Comparison of ENCODE assay signal across 9 cellular contexts in genomic region chr16:57609541-57610401, GRCh38. TPM values are rescaled to one million over a fixed set of nuclear protein-coding genes. Genes with fewer than 3 reads are reported as not detected.
DNase-seq lines count a peak whose midpoint lies in the region; ATAC-seq, FAIRE-seq and TF ChIP-seq lines count a peak whose summit lies in the region.
"Had no signal": no experiment of that assay in that cellular context is flagged by ENCODE, and none has a peak within 500 bp of the region (broad histone marks: within the 10 kb centered on the region; RNA-seq: fewer than 3 reads in every experiment).

No MANE protein-coding gene starts in this region.

- H3K4me1 ChIP-seq in Karpas-422 (ENCODE audit: low read length) (no peaks in the 10 kb centered on the region), gastrocnemius medialis (peaks cover 0 to 5% of the 10 kb centered on the region in 2 donors)

- no peak overlapping the region for H3K27ac ChIP-seq in Karpas-422 (ENCODE audit: low read length)
- H3K27ac ChIP-seq in gastrocnemius medialis = no peak overlapping the region

- no peak overlapping the region for H2AFZ ChIP-seq in Karpas-422 (ENCODE audit: low read length)

- no peaks in the 10 kb centered on the region for H3K9me2 ChIP-seq in Karpas-422 (replicated peaks; ENCODE audit: insufficient read depth, low read length)

- H4K20me1 ChIP-seq in Karpas-422 (ENCODE audit: insufficient read depth, low read depth, low read length) = no peaks in the 10 kb centered on the region

- H3K36me3 ChIP-seq in Karpas-422 (ENCODE audit: insufficient read depth, low read length) (no peaks in the 10 kb centered on the region), gastrocnemius medialis (no peaks in the 10 kb centered on the region)

- in situ Hi-C loops in gastrocnemius medialis (cut with MboI; ENCODE audit: low sequenced_read_pairs in 4 of 4) = no loop called here

- H3K4me1 Mint-ChIP-seq in activated T-helper 1 cell treated with anti-CD3 and anti-CD28 coated beads, Interleukin-12 subunit alpha, Interleukin-12 subunit beta, Interleukin-2, Interleukin-4 antibody, amounts not matched to agents 30 ng/mL and 10 ng/mL and 1 ng/mL, durations not matched to agents 14 hours and 24 hours and 36 hours (ENCODE audit: low read depth) = peaks cover 68% of the 10 kb centered on the region

- peak; percentile 97 for ATAC-seq in GM21529 (IDR thresholded peaks at IDR 0.05; ENCODE audit: unreplicated experiment)
- ATAC-seq in gastrocnemius medialis = no peak
- no peak for ATAC-seq in sciatic nerve

- H3K9me3 ChIP-seq in Karpas-422 (ENCODE audit: low read length) (no peaks in the 10 kb centered on the region), gastrocnemius medialis (no peaks in the 10 kb centered on the region)

- H3K36me3 Mint-ChIP-seq in activated T-helper 1 cell treated with anti-CD3 and anti-CD28 coated beads, Interleukin-12 subunit alpha, Interleukin-12 subunit beta, Interleukin-2, Interleukin-4 antibody, amounts not matched to agents 30 ng/mL and 10 ng/mL and 1 ng/mL, durations not matched to agents 14 hours and 24 hours and 36 hours (ENCODE audit: low read depth) = peaks cover 2% of the 10 kb centered on the region

- peak; percentile 92 for FAIRE-seq in GM12891 (lab: Jason Lieb, UNC)

- H3K27ac Mint-ChIP-seq in activated T-helper 1 cell treated with anti-CD3 and anti-CD28 coated beads, Interleukin-12 subunit alpha, Interleukin-12 subunit beta, Interleukin-2, Interleukin-4 antibody, amounts not matched to agents 30 ng/mL and 10 ng/mL and 1 ng/mL, durations not matched to agents 14 hours and 24 hours and 36 hours = peak overlapping the region; percentile 99

- H3K9ac ChIP-seq in Karpas-422 (ENCODE audit: low read length) = no peak overlapping the region

- no peaks in the 10 kb centered on the region for H3K79me2 ChIP-seq in Karpas-422 (ENCODE audit: low read length)

- no peak for TF ChIP-seq CTCF in gastrocnemius medialis (IDR thresholded peaks at IDR 0.05 in 4 of 5, conservative IDR thresholded peaks at IDR 0.05 in 1 of 5)

- DNase-seq in GM12891 (ENCODE audit: insufficient read length, low spot score) (peak; percentile 71), Karpas-422 (peak; percentile 47), islet precursor cell (peak; percentile 38), gastrocnemius medialis (no peak), sciatic nerve (ENCODE audit: low spot score) (no peak)
- DNase-seq in activated T-helper 1 cell treated with anti-CD3 and anti-CD28 coated beads, Interleukin-12 subunit alpha, Interleukin-12 subunit beta, Interleukin-2, Interleukin-4 antibody, amounts not matched to agents 30 ng/mL and 10 ng/mL and 1 ng/mL, durations not matched to agents 14 hours and 24 hours and 36 hours (ENCODE audit: low spot score) = peak; percentile 74
- peak; percentile 66 to 85 for DNase-seq in stimulated activated CD8-positive, alpha-beta memory T cell treated with anti-CD3 and anti-CD28 coated beads, Interleukin-7, amount 100 ng/mL, for 48 hours (ENCODE audit: extremely low read depth in 1 of 2, low read depth in 1 of 2)

- H3K4me3 Mint-ChIP-seq in activated T-helper 1 cell treated with anti-CD3 and anti-CD28 coated beads, Interleukin-12 subunit alpha, Interleukin-12 subunit beta, Interleukin-2, Interleukin-4 antibody, amounts not matched to agents 30 ng/mL and 10 ng/mL and 1 ng/mL, durations not matched to agents 14 hours and 24 hours and 36 hours = peak overlapping the region; percentile 69

- no peak overlapping the region for H3K4me2 ChIP-seq in Karpas-422 (ENCODE audit: low read depth, low read length, poor library complexity, severe bottlenecking)

- H3K9me3 Mint-ChIP-seq in activated T-helper 1 cell treated with anti-CD3 and anti-CD28 coated beads, Interleukin-12 subunit alpha, Interleukin-12 subunit beta, Interleukin-2, Interleukin-4 antibody, amounts not matched to agents 30 ng/mL and 10 ng/mL and 1 ng/mL, durations not matched to agents 14 hours and 24 hours and 36 hours = no peaks in the 10 kb centered on the region

- no peak overlapping the region for H3K4me3 ChIP-seq in Karpas-422 (ENCODE audit: low read length)
- H3K4me3 ChIP-seq in gastrocnemius medialis = no peak overlapping the region

- no peaks in the 10 kb centered on the region for H3K27me3 Mint-ChIP-seq in activated T-helper 1 cell treated with anti-CD3 and anti-CD28 coated beads, Interleukin-12 subunit alpha, Interleukin-12 subunit beta, Interleukin-2, Interleukin-4 antibody, amounts not matched to agents 30 ng/mL and 10 ng/mL and 1 ng/mL, durations not matched to agents 14 hours and 24 hours and 36 hours (ENCODE audit: insufficient read depth)

- H3K27me3 ChIP-seq in Karpas-422 (ENCODE audit: low read length) (no peaks in the 10 kb centered on the region), gastrocnemius medialis (no peaks in the 10 kb centered on the region)

- intact Hi-C loops in activated T-helper 1 cell treated with anti-CD3 and anti-CD28 coated beads, Interleukin-12 subunit alpha, Interleukin-12 subunit beta, Interleukin-2, Interleukin-4 antibody, amounts not matched to agents 30 ng/mL and 10 ng/mL and 1 ng/mL, durations not matched to agents 14 hours and 24 hours and 36 hours (cut with micrococcal nuclease) = loop anchor here (1.0 to 5.0 kb wide), 7 partner anchors 7 to 997 kb away; partner anchors contain the start of gene ADGRG1
- intact Hi-C loops in gastrocnemius medialis (cut with DNase I; ENCODE audit: low total_unique reads) (no loop called here), sciatic nerve (cut with DNase I) (no loop called here)

- TF ChIP-seq POLR2A in GM12891 (IDR thresholded peaks at IDR 0.05; ENCODE audit: low read depth, low read length) (no peak), gastrocnemius medialis (IDR thresholded peaks at IDR 0.05) (no peak)

TF ChIP-seq in GM12891, 5 proteins besides CTCF, POLR2A, EP300 and RAD21:
- TF ChIP-seq TAF1 (IDR thresholded peaks at IDR 0.05; ENCODE audit: low read depth, low read length) = no peak; the same call in 1 of the 2 replicates
- peak; percentile 36 for TF ChIP-seq PAX5 (IDR thresholded peaks at IDR 0.05; ENCODE audit: insufficient read depth, low read length, severe bottlenecking)
- peak; percentile 79; the same call in 1 of the 2 replicates for TF ChIP-seq POU2F2 (IDR thresholded peaks at IDR 0.05; ENCODE audit: low read depth, low read length)
- peak; percentile 75 for TF ChIP-seq POLR2AphosphoS5 (IDR thresholded peaks at IDR 0.05; ENCODE audit: low read depth, low read length)
- no peak for TF ChIP-seq SPI1 (IDR thresholded peaks at IDR 0.05; ENCODE audit: low read depth, low read length)

RNA-seq across cellular contexts. Expression of gene ADGRG1, which starts 18.7 kb away (rescaled TPM):
- 1.1 TPM for polyA plus RNA-seq in GM12891 (2012; ENCODE audit: low read depth, missing spikeins)
- not detected in 2 replicates for total RNA-seq in Karpas-422 (2014; rRNA removed; shearing (Covaris generic); ENCODE audit: low replicate concordance)
- total RNA-seq in activated T-helper 1 cell treated with anti-CD3 and anti-CD28 coated beads, Interleukin-12 subunit alpha, Interleukin-12 subunit beta, Interleukin-2, Interleukin-4 antibody, amounts not matched to agents 30 ng/mL and 10 ng/mL and 1 ng/mL, durations not matched to agents 14 hours and 24 hours and 36 hours = 6.4 and 7.7 TPM in 2 replicates
- total RNA-seq in gastrocnemius medialis (10 to 100 TPM in 3 of 4 donors, 1 to 10 TPM in 1; 9.8 to 14.6 (median 13.3) TPM), sciatic nerve (47.4 TPM)

RNA-seq across cellular contexts. Expression of gene ADGRG3, which starts 58.3 kb away (rescaled TPM):
- polyA plus RNA-seq in GM12891 (2012; ENCODE audit: low read depth, missing spikeins) = not detected
- not detected in 2 replicates for total RNA-seq in Karpas-422 (2014; rRNA removed; shearing (Covaris generic); ENCODE audit: low replicate concordance)
- not detected in 2 replicates for total RNA-seq in activated T-helper 1 cell treated with anti-CD3 and anti-CD28 coated beads, Interleukin-12 subunit alpha, Interleukin-12 subunit beta, Interleukin-2, Interleukin-4 antibody, amounts not matched to agents 30 ng/mL and 10 ng/mL and 1 ng/mL, durations not matched to agents 14 hours and 24 hours and 36 hours
- total RNA-seq in gastrocnemius medialis (under 1 TPM in 1 of 4 donors, not detected in 3; 0.71 TPM), sciatic nerve (4.6 TPM)
- total RNA-seq: M059J had no signal

Comparison
In these comparisons a context has a peak if more than half of its experiments do, and no peak if none do; other contexts are left out.
1. DNase-seq: peak in GM12891 (single experiment), Karpas-422 (single experiment), activated T-helper 1 cell treated with anti-CD3 and anti-CD28 coated beads, Interleukin-12 subunit alpha, Interleukin-12 subunit beta, Interleukin-2, Interleukin-4 antibody, amounts not matched to agents 30 ng/mL and 10 ng/mL and 1 ng/mL, durations not matched to agents 14 hours and 24 hours and 36 hours (single experiment), islet precursor cell (single experiment) and stimulated activated CD8-positive, alpha-beta memory T cell treated with anti-CD3 and anti-CD28 coated beads, Interleukin-7, amount 100 ng/mL, for 48 hours (2 of 2); none in gastrocnemius medialis (0 of 2) and sciatic nerve (single experiment).